ENCODE assay signal across 6 cellular contexts in the genomic region with DNA sequence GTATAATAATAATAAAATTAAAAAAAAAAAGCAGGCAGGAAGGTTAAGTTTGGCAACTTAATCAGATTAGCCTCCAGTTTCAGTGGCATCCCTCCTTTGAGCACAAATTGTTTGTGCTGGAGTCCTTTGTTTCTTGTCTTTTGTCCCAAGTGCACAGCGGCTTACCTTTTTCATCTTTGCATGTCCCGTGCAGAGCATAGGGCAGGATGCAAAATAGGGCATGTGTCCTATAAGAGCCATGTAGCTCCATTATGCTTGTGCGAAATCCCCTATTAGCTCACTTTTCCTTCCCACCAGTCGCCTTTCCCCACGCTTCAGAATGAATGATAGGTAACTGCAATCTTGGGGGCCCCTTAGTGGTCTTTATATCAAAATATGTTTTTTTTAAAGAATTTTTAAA.
"Had no signal": no experiment of that assay in that cellular context is flagged by ENCODE, and none has a peak within 500 bp of the region (broad histone marks: within the 10 kb centered on the region; RNA-seq: fewer than 3 reads in every experiment).

No MANE protein-coding gene starts in this region.

- ATAC-seq: K562 had no signal

- DNase-seq: GOT3, H9, HCEC 1CT, IMR-90, KG1 had no signal

- H3K27ac Mint-ChIP-seq: H9 had no signal

- H3K4me3 Mint-ChIP-seq: H9 had no signal

- H3K4me3 ChIP-seq: K562 had no signal

- H3K9me3 Mint-ChIP-seq: H9 had no signal
